8 cellular contexts compared by ENCODE assay signal in the genomic region with DNA sequence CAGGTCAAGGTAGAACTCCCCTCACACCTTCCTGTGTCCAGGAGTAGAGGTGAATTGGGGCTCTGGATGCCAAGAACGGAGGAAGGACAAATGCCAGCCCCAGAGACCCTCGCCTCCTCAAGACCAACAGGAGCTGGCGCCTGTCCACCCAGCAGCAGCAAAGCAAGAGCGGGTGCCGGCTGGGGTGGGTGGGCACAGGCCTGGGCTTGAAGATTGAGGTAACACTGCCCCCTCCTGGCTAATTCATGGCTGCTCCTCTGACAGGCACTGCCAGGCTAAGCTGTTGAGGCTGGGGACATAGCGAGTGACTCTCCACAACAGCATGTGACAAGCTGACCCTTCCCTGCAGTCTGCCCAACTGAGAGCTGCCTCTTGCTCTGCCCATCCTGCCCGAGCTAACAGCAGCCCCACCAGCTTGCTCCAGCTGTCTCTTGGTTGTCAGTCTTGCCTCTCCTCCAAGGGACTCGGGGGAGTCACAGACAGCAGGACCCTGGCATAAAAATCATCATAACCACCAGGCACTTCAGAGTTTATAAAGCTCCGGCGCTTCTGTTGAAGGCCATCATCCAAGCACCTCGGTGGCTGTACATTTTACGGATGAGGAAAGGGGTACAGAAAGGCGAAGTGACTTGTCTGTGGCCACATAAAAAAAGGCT.
DNase-seq lines count a peak whose midpoint lies in the region; ATAC-seq, FAIRE-seq and TF ChIP-seq lines count a peak whose summit lies in the region.
"Not testable (repeated sequence)": the region's sequence is repeated elsewhere in the genome, so short reads cannot be mapped to it uniquely, and the experiment has no call there.

No MANE protein-coding gene starts in this region.

- WGBS in SK-N-SH (ENCODE audit: low lambda C conversion rate), result 37% methylated on average over 13 of the region's 13 CpGs
- WGBS in lung, 2 donors, result 35 to 40% methylated on average over 11 to 13 of the region's 13 CpGs

- not testable (repeated sequence) for H3K27me3 ChIP-seq in SK-N-SH (ENCODE audit: insufficient read depth); lung (ENCODE audit: control insufficient read depth, insufficient read depth)

- H3K27ac ChIP-seq in SK-N-SH (ENCODE audit: low read depth in 2 of 2, low read length in 1 of 2); lung (ENCODE audit: low read depth in 1 of 2, low read length in 1 of 2): not testable (repeated sequence)

- H2AFZ ChIP-seq in SK-N-SH (ENCODE audit: low read depth), result not testable (repeated sequence)

- H3K4me3 ChIP-seq in SK-N-SH (ENCODE audit: low read depth in 2 of 2, low read length in 1 of 2), result peak overlapping the region in 1 of 2 experiments; percentile 41; a peak in 1 of 4 replicates
- H3K4me3 ChIP-seq in fibroblast of mammary gland (ENCODE audit: control insufficient read depth, low read depth, low read length); lung: not testable (repeated sequence)

- not testable (repeated sequence) for H3K27me3 Mint-ChIP-seq in activated naive CD4-positive, alpha-beta T cell treated with anti-CD3 and anti-CD28 coated beads, Interleukin-2, amount 10 ng/mL, durations not matched to agents 7 days and 5 days

- ATAC-seq in lung (ENCODE audit: insufficient read depth, low FRiP score), result not testable (repeated sequence)

- not testable (repeated sequence) for H3K4me2 ChIP-seq in SK-N-SH

- H3K9ac ChIP-seq in SK-N-SH, result not testable (repeated sequence)

- H3K27ac Mint-ChIP-seq in activated naive CD4-positive, alpha-beta T cell treated with anti-CD3 and anti-CD28 coated beads, Interleukin-2, amount 10 ng/mL, durations not matched to agents 7 days and 5 days, result not testable (repeated sequence)

- not testable (repeated sequence) for H4K20me1 ChIP-seq in SK-N-SH (ENCODE audit: insufficient read depth)

- not testable (repeated sequence) for H3K9me2 ChIP-seq in SK-N-SH

- DNase-seq in Ammon's horn (ENCODE audit: low spot score) (peak; percentile 80), GM19239 (ENCODE audit: insufficient read length, low spot score) (peak; percentile 54), NCI-H2081 (lab: John Stamatoyannopoulos, UW) (peak; percentile 38 to 65), SK-N-SH (peak; percentile 88), fibroblast of mammary gland (ENCODE audit: low read depth) (peak; percentile 37)
- peak; percentile 55 for DNase-seq in activated naive CD4-positive, alpha-beta T cell treated with anti-CD3 and anti-CD28 coated beads, Interleukin-2, amount 10 ng/mL, durations not matched to agents 7 days and 5 days
- not testable (repeated sequence) for DNase-seq in lung (ENCODE audit: low spot score)
- DNase-seq in stimulated activated CD4-positive, alpha-beta T cell treated with anti-CD3 and anti-CD28 coated beads, Interleukin-2, amount 100 ng/mL, for 24 hours, result peak; percentile 46 to 53

- not testable (repeated sequence) for TF ChIP-seq EP300 in SK-N-SH (IDR thresholded peaks at IDR 0.05; ENCODE audit: borderline replicate concordance in 1 of 2, low read depth in 1 of 2, low read length in 1 of 2)

- peak; percentile 77 for TF ChIP-seq RAD21 in SK-N-SH (IDR thresholded peaks at IDR 0.05; ENCODE audit: low read length)

- H3K4me1 ChIP-seq in SK-N-SH (ENCODE audit: control insufficient read depth in 1 of 2, insufficient read depth in 2 of 2, low read depth in 1 of 2, low read length in 1 of 2), result peaks cover 0 to 16% of the 10 kb centered on the region in 2 experiments; a peak in 1 of 4 replicates
- not testable (repeated sequence) for H3K4me1 ChIP-seq in lung (ENCODE audit: control insufficient read depth in 2 of 2, insufficient read depth in 2 of 2, low read length in 2 of 2)

- H3K9me3 Mint-ChIP-seq in activated naive CD4-positive, alpha-beta T cell treated with anti-CD3 and anti-CD28 coated beads, Interleukin-2, amount 10 ng/mL, durations not matched to agents 7 days and 5 days, result not testable (repeated sequence)

- not testable (repeated sequence) for FAIRE-seq in GM19239 (lab: Jason Lieb, UNC)

- H3K4me3 Mint-ChIP-seq in activated naive CD4-positive, alpha-beta T cell treated with anti-CD3 and anti-CD28 coated beads, Interleukin-2, amount 10 ng/mL, durations not matched to agents 7 days and 5 days, result not testable (repeated sequence)

- POLR2A ChIA-PET in SK-N-SH (lab: Yijun Ruan, JAX), result interaction anchor here (1.0 kb wide), 1 partner anchor 211 kb away, joined by 4 read pairs; no protein-coding TSS in a partner anchor

- not testable (repeated sequence) for H3K36me3 Mint-ChIP-seq in activated naive CD4-positive, alpha-beta T cell treated with anti-CD3 and anti-CD28 coated beads, Interleukin-2, amount 10 ng/mL, durations not matched to agents 7 days and 5 days

- H3K79me2 ChIP-seq in SK-N-SH (ENCODE audit: insufficient read depth), result not testable (repeated sequence)

- not testable (repeated sequence) for H3K36me3 ChIP-seq in SK-N-SH (replicated peaks in 1 of 2; ENCODE audit: control insufficient read depth in 1 of 2, insufficient read depth in 2 of 2, low read length in 1 of 2); lung (ENCODE audit: control insufficient read depth in 2 of 2, insufficient read depth in 2 of 2, low read length in 2 of 2)

- peak; percentile 72 for TF ChIP-seq CTCF in SK-N-SH (IDR thresholded peaks at IDR 0.05)
- TF ChIP-seq CTCF in fibroblast of mammary gland (conservative IDR thresholded peaks at IDR 0.05; ENCODE audit: control insufficient read depth, insufficient read depth, low read depth, low read length), result peak; percentile 50
- TF ChIP-seq CTCF in lung (IDR thresholded peaks at IDR 0.05; ENCODE audit: control extremely low read depth, extremely low read depth), result peak; percentile 20

- H3K9me3 ChIP-seq in SK-N-SH; lung (ENCODE audit: control insufficient read depth in 2 of 2, insufficient read depth in 1 of 2, low read length in 1 of 2): not testable (repeated sequence)

- not testable (repeated sequence) for H3K4me1 Mint-ChIP-seq in activated naive CD4-positive, alpha-beta T cell treated with anti-CD3 and anti-CD28 coated beads, Interleukin-2, amount 10 ng/mL, durations not matched to agents 7 days and 5 days

- not testable (repeated sequence) for H3F3A ChIP-seq in SK-N-SH (replicated peaks; ENCODE audit: insufficient read depth)

- CTCF ChIA-PET in SK-N-SH (lab: Yijun Ruan, JAX), result interaction anchor here (0.6 to 4.2 kb wide), 25 partner anchors 8 to 332 kb away, joined by 3 to 37 read pairs (median 4); a partner anchor contains a TSS
- CTCF ChIA-PET in activated naive CD4-positive, alpha-beta T cell treated with anti-CD3 and anti-CD28 coated beads, Interleukin-2, amount 10 ng/mL, durations not matched to agents 7 days and 5 days (lab: Charles Lee), result interaction anchor here (0.6 to 1.1 kb wide), 3 partner anchors 54 to 332 kb away, joined by 3 to 4 read pairs (median 4); no protein-coding TSS in a partner anchor

TF ChIP-seq in SK-N-SH, 30 proteins besides CTCF, POLR2A, EP300 and RAD21:
- TF ChIP-seq SMC3 (IDR thresholded peaks at IDR 0.05; ENCODE audit: low read depth, low read length), result peak; percentile 41; the same call in 1 of the 2 replicates
TF ChIP-seq in SK-N-SH: peak in this region for 1; not testable (repeated sequence) for 29.

Comparison
In these comparisons a context has a peak if more than half of its experiments do, and no peak if none do; other contexts are left out.
1. CTCF ChIP-seq: peak in every context shown above with its lines; median percentile 72 in SK-N-SH; 50 in fibroblast of mammary gland; 20 in lung.